18 cellular contexts compared by ENCODE assay signal in genomic region chr2:162000466-162000865, GRCh38.
DNase-seq lines count a peak whose midpoint lies in the region; ATAC-seq and TF ChIP-seq lines count a peak whose summit lies in the region.
"Had no signal": no experiment of that assay in that cellular context is flagged by ENCODE, and none has a peak within 500 bp of the region (broad histone marks: within the 10 kb centered on the region; RNA-seq: fewer than 3 reads in every experiment).

No MANE protein-coding gene starts in this region.

- peak; percentile 1 for TF ChIP-seq CTCF in fibroblast of villous mesenchyme (IDR thresholded peaks at IDR 0.05; ENCODE audit: insufficient read depth, low read depth, low read length)
- TF ChIP-seq CTCF in WTC11 (IDR thresholded peaks at IDR 0.05), result no peak

- H3K4me3 Mint-ChIP-seq in activated CD4-positive, alpha-beta T cell treated with anti-CD3 and anti-CD28 coated beads, Interleukin-2, amount 10 ng/mL, durations not matched to agents 7 days and 5 days, result no peak overlapping the region
- no peak overlapping the region for H3K4me3 Mint-ChIP-seq in WTC11

- H3K9me3 ChIP-seq in KOPT-K1 (ENCODE audit: insufficient read depth, low read length, poor library complexity, severe bottlenecking), result no peaks in the 10 kb centered on the region
- H3K9me3 ChIP-seq: Caco-2 had no signal

- peaks cover 21% of the 10 kb centered on the region for H3K9me3 Mint-ChIP-seq in activated CD4-positive, alpha-beta T cell treated with anti-CD3 and anti-CD28 coated beads, Interleukin-2, amount 10 ng/mL, durations not matched to agents 7 days and 5 days
- no peaks in the 10 kb centered on the region for H3K9me3 Mint-ChIP-seq in WTC11

- peaks cover 81% of the 10 kb centered on the region for H3K4me1 Mint-ChIP-seq in activated CD4-positive, alpha-beta T cell treated with anti-CD3 and anti-CD28 coated beads, Interleukin-2, amount 10 ng/mL, durations not matched to agents 7 days and 5 days
- peaks cover 59% of the 10 kb centered on the region for H3K4me1 Mint-ChIP-seq in WTC11

- POLR2A ChIA-PET in activated CD4-positive, alpha-beta T cell treated with anti-CD3 and anti-CD28 coated beads, Interleukin-2, amount 10 ng/mL, durations not matched to agents 7 days and 5 days (lab: Charles Lee), result no interaction called here
- POLR2A ChIA-PET in WTC11 (lab: Charles Lee), result no interaction called here

- no peak overlapping the region for H3K4me3 ChIP-seq in fibroblast of villous mesenchyme (ENCODE audit: low read depth, low read length)
- H3K4me3 ChIP-seq: GM12878 had no signal

- no peak for ATAC-seq in WTC11
- ATAC-seq: GM12878, HCT116 had no signal

- H3K27ac ChIP-seq in KOPT-K1 (ENCODE audit: low read depth, low read length, poor library complexity, severe bottlenecking) (peak overlapping the region; percentile 98), angular gyrus (ENCODE audit: low read depth, low read length) (peak overlapping the region; percentile 58)
- H3K27ac ChIP-seq: RWPE1 had no signal

- H3K36me3 Mint-ChIP-seq in activated CD4-positive, alpha-beta T cell treated with anti-CD3 and anti-CD28 coated beads, Interleukin-2, amount 10 ng/mL, durations not matched to agents 7 days and 5 days (ENCODE audit: low read depth), result peaks cover 92% of the 10 kb centered on the region
- no peaks in the 10 kb centered on the region for H3K36me3 Mint-ChIP-seq in WTC11

- peak overlapping the region; percentile 39 for H3K27ac Mint-ChIP-seq in activated CD4-positive, alpha-beta T cell treated with anti-CD3 and anti-CD28 coated beads, Interleukin-2, amount 10 ng/mL, durations not matched to agents 7 days and 5 days
- H3K27ac Mint-ChIP-seq in WTC11, result no peak overlapping the region

- DNase-seq in activated CD4-positive, alpha-beta T cell treated with anti-CD3 and anti-CD28 coated beads, Interleukin-2, amount 10 ng/mL, durations not matched to agents 7 days and 5 days, result no peak
- DNase-seq in activated CD4-positive, alpha-beta T cell treated with anti-CD3 and anti-CD28 coated beads, Interleukin-2, amount 50 U/mL, for 48 hours, result no peak
- DNase-seq in fibroblast of villous mesenchyme (ENCODE audit: low read depth) (no peak), foreskin melanocyte (no peak), NCI-H1436 (lab: John Stamatoyannopoulos, UW) (no peak), WTC11 (ENCODE audit: low spot score) (no peak)
- DNase-seq: C1 segment of cervical spinal cord; Caco-2; DMS53; NCI-H146; NCI-H2081 treated with DMSO at 0.1 percent for 48 hours; NCI-H69; NK-92 treated with Interleukin-12 subunit alpha and Interleukin-12 subunit beta, amount 100 ng/mL, for 24 hours had no signal

- CTCF ChIA-PET in activated CD4-positive, alpha-beta T cell treated with anti-CD3 and anti-CD28 coated beads, Interleukin-2, amount 10 ng/mL, durations not matched to agents 7 days and 5 days (lab: Charles Lee), result interaction anchor here (2.2 to 2.4 kb wide), 2 partner anchors 12 to 23 kb away, joined by 7 to 8 read pairs; no protein-coding TSS in a partner anchor
- CTCF ChIA-PET in WTC11 (lab: Charles Lee), result interaction anchor here (0.9 to 3.4 kb wide), 6 partner anchors 11 to 125 kb away, joined by 3 to 14 read pairs (median 4); no protein-coding TSS in a partner anchor

- H3K36me3 ChIP-seq in KOPT-K1 (ENCODE audit: insufficient read depth, low read length), result peaks cover 78% of the 10 kb centered on the region

- H3K27me3 Mint-ChIP-seq in activated CD4-positive, alpha-beta T cell treated with anti-CD3 and anti-CD28 coated beads, Interleukin-2, amount 10 ng/mL, durations not matched to agents 7 days and 5 days, result no peaks in the 10 kb centered on the region
- H3K27me3 Mint-ChIP-seq in WTC11 (ENCODE audit: low read depth), result no peaks in the 10 kb centered on the region

TF ChIP-seq in WTC11, 78 proteins besides CTCF, POLR2A, EP300 and RAD21 (continues in another document):
- TF ChIP-seq, protein P1, sequence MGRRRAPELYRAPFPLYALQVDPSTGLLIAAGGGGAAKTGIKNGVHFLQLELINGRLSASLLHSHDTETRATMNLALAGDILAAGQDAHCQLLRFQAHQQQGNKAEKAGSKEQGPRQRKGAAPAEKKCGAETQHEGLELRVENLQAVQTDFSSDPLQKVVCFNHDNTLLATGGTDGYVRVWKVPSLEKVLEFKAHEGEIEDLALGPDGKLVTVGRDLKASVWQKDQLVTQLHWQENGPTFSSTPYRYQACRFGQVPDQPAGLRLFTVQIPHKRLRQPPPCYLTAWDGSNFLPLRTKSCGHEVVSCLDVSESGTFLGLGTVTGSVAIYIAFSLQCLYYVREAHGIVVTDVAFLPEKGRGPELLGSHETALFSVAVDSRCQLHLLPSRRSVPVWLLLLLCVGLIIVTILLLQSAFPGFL (CRISPR knock-in tag; IDR thresholded peaks at IDR 0.05; ENCODE audit: borderline replicate concordance), result no peak
- TF ChIP-seq ATF6 (CRISPR knock-in tag; IDR thresholded peaks at IDR 0.05) (no peak), CBFB (CRISPR knock-in tag; IDR thresholded peaks at IDR 0.05; ENCODE audit: low read depth) (no peak), NFYB (CRISPR knock-in tag; conservative IDR thresholded peaks at IDR 0.05; ENCODE audit: low read depth) (no peak), ZNF317 (CRISPR knock-in tag; IDR thresholded peaks at IDR 0.05; ENCODE audit: borderline replicate concordance, low read depth) (no peak), ATF1 (CRISPR knock-in tag; IDR thresholded peaks at IDR 0.05) (no peak), TCF7 (CRISPR knock-in tag; IDR thresholded peaks at IDR 0.05; ENCODE audit: low read depth) (no peak), ZNF263 (CRISPR knock-in tag; IDR thresholded peaks at IDR 0.05; ENCODE audit: low read depth) (no peak)
- TF ChIP-seq, protein P2, sequence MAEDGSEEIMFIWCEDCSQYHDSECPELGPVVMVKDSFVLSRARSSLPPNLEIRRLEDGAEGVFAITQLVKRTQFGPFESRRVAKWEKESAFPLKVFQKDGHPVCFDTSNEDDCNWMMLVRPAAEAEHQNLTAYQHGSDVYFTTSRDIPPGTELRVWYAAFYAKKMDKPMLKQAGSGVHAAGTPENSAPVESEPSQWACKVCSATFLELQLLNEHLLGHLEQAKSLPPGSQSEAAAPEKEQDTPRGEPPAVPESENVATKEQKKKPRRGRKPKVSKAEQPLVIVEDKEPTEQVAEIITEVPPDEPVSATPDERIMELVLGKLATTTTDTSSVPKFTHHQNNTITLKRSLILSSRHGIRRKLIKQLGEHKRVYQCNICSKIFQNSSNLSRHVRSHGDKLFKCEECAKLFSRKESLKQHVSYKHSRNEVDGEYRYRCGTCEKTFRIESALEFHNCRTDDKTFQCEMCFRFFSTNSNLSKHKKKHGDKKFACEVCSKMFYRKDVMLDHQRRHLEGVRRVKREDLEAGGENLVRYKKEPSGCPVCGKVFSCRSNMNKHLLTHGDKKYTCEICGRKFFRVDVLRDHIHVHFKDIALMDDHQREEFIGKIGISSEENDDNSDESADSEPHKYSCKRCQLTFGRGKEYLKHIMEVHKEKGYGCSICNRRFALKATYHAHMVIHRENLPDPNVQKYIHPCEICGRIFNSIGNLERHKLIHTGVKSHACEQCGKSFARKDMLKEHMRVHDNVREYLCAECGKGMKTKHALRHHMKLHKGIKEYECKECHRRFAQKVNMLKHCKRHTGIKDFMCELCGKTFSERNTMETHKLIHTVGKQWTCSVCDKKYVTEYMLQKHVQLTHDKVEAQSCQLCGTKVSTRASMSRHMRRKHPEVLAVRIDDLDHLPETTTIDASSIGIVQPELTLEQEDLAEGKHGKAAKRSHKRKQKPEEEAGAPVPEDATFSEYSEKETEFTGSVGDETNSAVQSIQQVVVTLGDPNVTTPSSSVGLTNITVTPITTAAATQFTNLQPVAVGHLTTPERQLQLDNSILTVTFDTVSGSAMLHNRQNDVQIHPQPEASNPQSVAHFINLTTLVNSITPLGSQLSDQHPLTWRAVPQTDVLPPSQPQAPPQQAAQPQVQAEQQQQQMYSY (CRISPR knock-in tag; IDR thresholded peaks at IDR 0.05), result no peak
- TF ChIP-seq, protein P3, sequence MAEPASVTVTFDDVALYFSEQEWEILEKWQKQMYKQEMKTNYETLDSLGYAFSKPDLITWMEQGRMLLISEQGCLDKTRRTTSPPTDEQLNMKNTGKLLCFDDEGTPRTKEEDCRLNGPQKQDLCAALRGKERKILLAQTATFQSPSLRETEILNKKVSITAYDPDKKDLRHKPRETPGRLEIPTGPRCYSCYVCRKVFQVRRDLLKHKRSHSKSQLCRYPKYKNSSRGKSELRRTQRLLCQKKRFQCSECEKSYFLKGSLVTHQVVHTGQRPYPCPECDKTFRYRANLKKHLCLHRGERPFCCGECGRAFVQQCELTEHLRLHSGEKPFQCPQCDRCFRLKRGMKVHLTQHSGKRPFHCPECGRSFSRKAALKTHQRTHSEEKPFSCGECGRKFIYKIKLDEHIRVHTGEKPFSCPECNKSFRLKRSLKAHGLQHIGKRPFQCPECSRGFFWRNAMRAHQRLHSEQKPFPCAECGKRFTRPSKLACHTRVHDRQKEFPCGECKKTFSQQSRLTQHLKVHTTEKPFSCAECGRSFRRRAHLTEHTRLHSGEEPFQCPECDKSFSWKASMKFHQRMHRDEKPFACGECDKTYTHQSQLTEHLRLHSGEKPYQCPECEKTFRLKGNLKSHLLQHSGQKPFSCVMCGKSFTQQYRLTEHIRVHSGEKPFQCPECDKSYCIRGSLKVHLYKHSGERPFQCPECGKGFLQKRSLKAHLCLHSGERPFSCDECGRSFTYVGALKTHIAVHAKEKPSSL (CRISPR knock-in tag; conservative IDR thresholded peaks at IDR 0.05), result no peak
- TF ChIP-seq, protein P4, sequence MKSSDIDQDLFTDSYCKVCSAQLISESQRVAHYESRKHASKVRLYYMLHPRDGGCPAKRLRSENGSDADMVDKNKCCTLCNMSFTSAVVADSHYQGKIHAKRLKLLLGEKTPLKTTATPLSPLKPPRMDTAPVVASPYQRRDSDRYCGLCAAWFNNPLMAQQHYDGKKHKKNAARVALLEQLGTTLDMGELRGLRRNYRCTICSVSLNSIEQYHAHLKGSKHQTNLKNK (CRISPR knock-in tag; IDR thresholded peaks at IDR 0.05), result no peak
